ENCODE assay signal across 8 cellular contexts in the genomic region with DNA sequence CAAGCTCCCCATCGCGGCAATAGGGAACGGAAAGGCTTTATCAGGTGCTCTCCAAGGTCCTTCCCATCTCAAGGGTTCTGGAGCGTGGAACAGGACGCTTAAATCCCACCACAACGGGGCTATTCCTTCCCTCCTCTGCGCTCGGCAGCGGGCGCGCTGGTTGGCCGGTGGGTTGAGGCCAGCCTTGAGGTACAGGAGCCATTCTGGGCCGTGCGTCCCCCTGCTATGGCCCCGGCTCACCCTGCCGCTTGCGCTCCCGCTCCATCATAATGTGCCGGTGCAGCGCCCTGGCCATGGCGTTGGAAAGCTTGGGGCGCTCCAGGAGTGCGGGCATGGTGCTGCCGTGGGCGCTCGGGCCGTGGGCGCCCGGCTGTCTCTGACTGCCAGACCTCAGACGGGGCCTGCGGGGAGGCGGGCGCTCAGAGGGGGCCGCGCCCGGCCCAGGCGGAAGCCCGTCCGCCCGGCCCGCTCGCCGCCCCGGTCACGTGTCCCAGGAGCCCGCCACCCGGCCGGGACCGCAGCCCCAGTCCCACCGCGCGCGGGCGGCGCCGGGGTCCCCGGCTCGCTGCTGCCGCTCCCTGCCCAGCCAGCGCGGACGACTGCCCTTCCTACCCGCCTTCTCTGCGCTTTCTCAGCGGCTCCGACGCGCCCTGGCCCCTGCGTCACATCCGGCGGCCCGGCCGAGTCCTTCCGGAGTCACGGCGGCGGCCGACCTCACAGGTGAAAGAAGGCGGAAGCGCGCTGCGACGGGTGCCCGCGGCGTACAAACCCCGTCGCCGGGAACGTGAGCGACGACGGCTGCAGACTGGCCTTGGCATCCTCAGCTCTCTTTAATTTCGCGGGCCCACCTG. TPM values are rescaled to one million over a fixed set of nuclear protein-coding genes. Genes with fewer than 3 reads are reported as not detected.
DNase-seq lines count a peak whose midpoint lies in the region; ATAC-seq and TF ChIP-seq lines count a peak whose summit lies in the region.

A gene with protein sequence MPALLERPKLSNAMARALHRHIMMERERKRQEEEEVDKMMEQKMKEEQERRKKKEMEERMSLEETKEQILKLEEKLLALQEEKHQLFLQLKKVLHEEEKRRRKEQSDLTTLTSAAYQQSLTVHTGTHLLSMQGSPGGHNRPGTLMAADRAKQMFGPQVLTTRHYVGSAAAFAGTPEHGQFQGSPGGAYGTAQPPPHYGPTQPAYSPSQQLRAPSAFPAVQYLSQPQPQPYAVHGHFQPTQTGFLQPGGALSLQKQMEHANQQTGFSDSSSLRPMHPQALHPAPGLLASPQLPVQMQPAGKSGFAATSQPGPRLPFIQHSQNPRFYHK (minus strand): TSS at position 642 of the 851 bp plus-strand sequence. CDS start 308 bp downstream, at position 334.

- peak; percentile 57 for ATAC-seq in GM21360 (IDR thresholded peaks at IDR 0.05; ENCODE audit: unreplicated experiment)
- peak; percentile 95 for ATAC-seq in mucosa of descending colon

- no peak for TF ChIP-seq CTCF in mucosa of descending colon (IDR thresholded peaks at IDR 0.05)

- peaks cover 18% of the 10 kb centered on the region for H3K4me1 ChIP-seq in mucosa of descending colon (ENCODE audit: low read depth)

- peak within 1 kb of the TSS; percentile 81 for H3K4me3 ChIP-seq in mucosa of descending colon

- H3K27ac ChIP-seq in epithelial cell of prostate: peak within 1 kb of the TSS; percentile 92

- DNase-seq in COR-L47 (lab: John Stamatoyannopoulos, UW) (peak; percentile 55), HUDEP-2 (lab: John Stamatoyannopoulos, UW; ENCODE audit: unreplicated experiment in 76 of 76) (peak in 66 of 76 experiments; percentile 35 to 89 (median 77)), OCI-M1 (lab: John Stamatoyannopoulos, UW) (peak; percentile 95), epithelial cell of prostate (ENCODE audit: low read depth, low spot score) (no peak), mucosa of descending colon (peak; percentile 95 to 96 (median 96))
- DNase-seq in activated T-cell treated with anti-CD3 and anti-CD28 coated beads, Interleukin-2, amount 50 U/mL, for 1 hour: peak; percentile 95
- DNase-seq in stimulated activated CD8-positive, alpha-beta memory T cell treated with anti-CD3 and anti-CD28 coated beads, Interleukin-2, amount 100 ng/mL, for 48 hours (ENCODE audit: low read depth in 2 of 2): peak; percentile 90 to 94

- peaks cover 8% of the 10 kb centered on the region for H3K36me3 ChIP-seq in mucosa of descending colon (ENCODE audit: low read depth)

- intact Hi-C loops in mucosa of descending colon (cut with DNase I, micrococcal nuclease): no loop called here

- no peaks in the 10 kb centered on the region for H3K9me3 ChIP-seq in mucosa of descending colon

RNA-seq across cellular contexts. Expression of the gene that starts here (rescaled TPM):
- 10 to 100 TPM; 68.1 to 89.8 (median 83.2) TPM for total RNA-seq in mucosa of descending colon
